1 cellular context compared by ENCODE assay signal in genomic region chr1:235409045-235409820, GRCh38.
TF ChIP-seq lines count a peak whose summit lies in the region.

No MANE protein-coding gene starts in this region.

TF ChIP-seq in HepG2, 621 proteins besides CTCF, POLR2A, EP300 and RAD21 (continued from another document and continues in another):
- no peak; the same call in 1 of the 2 replicates for TF ChIP-seq HBP1 (CRISPR knock-in tag; IDR thresholded peaks at IDR 0.05; ENCODE audit: low read depth)
- TF ChIP-seq SYNCRIP (IDR thresholded peaks at IDR 0.05; ENCODE audit: insufficient read depth, low read depth, low read length) = no peak
- no peak for TF ChIP-seq CBX2 (IDR thresholded peaks at IDR 0.05; ENCODE audit: low read depth, low read length)
- TF ChIP-seq CBX2 (CRISPR knock-in tag; IDR thresholded peaks at IDR 0.05; ENCODE audit: low read depth) = no peak
- no peak for TF ChIP-seq USF2 (IDR thresholded peaks at IDR 0.05; ENCODE audit: low read depth, low read length)
- no peak for TF ChIP-seq USF2 (CRISPR knock-in tag; IDR thresholded peaks at IDR 0.05; ENCODE audit: borderline replicate concordance)
- no peak for TF ChIP-seq MXD1 (CRISPR knock-in tag; IDR thresholded peaks at IDR 0.05)
- TF ChIP-seq TBL1XR1 (IDR thresholded peaks at IDR 0.05; ENCODE audit: borderline replicate concordance, low read length, partially characterized antibody) = peak; percentile 43
- no peak for TF ChIP-seq SRSF1 (optimal IDR thresholded peaks at IDR 0.05; ENCODE audit: low read depth, low read length)
- no peak; the same call in 1 of the 2 replicates for TF ChIP-seq HNF1A (IDR thresholded peaks at IDR 0.05; ENCODE audit: low read depth)
- peak; percentile 68; the same call in 1 of the 2 replicates for TF ChIP-seq HNF1A (CRISPR knock-in tag; IDR thresholded peaks at IDR 0.05; ENCODE audit: borderline replicate concordance)
- TF ChIP-seq ZBTB42 (CRISPR knock-in tag; IDR thresholded peaks at IDR 0.05) = no peak
- peak; percentile 26; the same call in 1 of the 2 replicates for TF ChIP-seq TEF (CRISPR knock-in tag; IDR thresholded peaks at IDR 0.05)
- TF ChIP-seq ZNF362 (CRISPR knock-in tag; IDR thresholded peaks at IDR 0.05; ENCODE audit: borderline replicate concordance) = peak; percentile 78
- TF ChIP-seq FIP1L1 (IDR thresholded peaks at IDR 0.05; ENCODE audit: borderline replicate concordance, insufficient read depth, low read depth, low read length) = no peak
- TF ChIP-seq NR2F6 (IDR thresholded peaks at IDR 0.05) = peak; percentile 78
- TF ChIP-seq NR2F6 (CRISPR knock-in tag; IDR thresholded peaks at IDR 0.05) = peak; percentile 80
- TF ChIP-seq IKZF5 (CRISPR knock-in tag; IDR thresholded peaks at IDR 0.05) = peak; percentile 65; the same call in 1 of the 2 replicates
- no peak for TF ChIP-seq ZNF724P (CRISPR knock-in tag; IDR thresholded peaks at IDR 0.05; ENCODE audit: borderline replicate concordance)
- TF ChIP-seq ZNF609 (CRISPR knock-in tag; IDR thresholded peaks at IDR 0.05; ENCODE audit: borderline replicate concordance) = peak; percentile 75
- no peak for TF ChIP-seq HOXA9 (CRISPR knock-in tag; IDR thresholded peaks at IDR 0.05; ENCODE audit: borderline replicate concordance)
- no peak for TF ChIP-seq HMGXB4 (CRISPR knock-in tag; IDR thresholded peaks at IDR 0.05; ENCODE audit: borderline replicate concordance in 1 of 2, low read depth in 1 of 2)
- peak; percentile 93 for TF ChIP-seq NCOA2 (CRISPR knock-in tag; IDR thresholded peaks at IDR 0.05)
- no peak for TF ChIP-seq PREB (CRISPR knock-in tag; IDR thresholded peaks at IDR 0.05)
- TF ChIP-seq ZSCAN22 (CRISPR knock-in tag; IDR thresholded peaks at IDR 0.05) = no peak
- peak; percentile 38; the same call in 1 of the 2 replicates for TF ChIP-seq ZKSCAN8 (CRISPR knock-in tag; IDR thresholded peaks at IDR 0.05; ENCODE audit: borderline replicate concordance)
- no peak for TF ChIP-seq ZNF549 (CRISPR knock-in tag; IDR thresholded peaks at IDR 0.05)
- TF ChIP-seq BHLHE40 (IDR thresholded peaks at IDR 0.05; ENCODE audit: low read length) = no peak
- no peak for TF ChIP-seq RFX1 (IDR thresholded peaks at IDR 0.05)
- peak; percentile 94 for TF ChIP-seq FOXP1 (IDR thresholded peaks at IDR 0.05)
- TF ChIP-seq FOXP1 (CRISPR knock-in tag; IDR thresholded peaks at IDR 0.05) = peak; percentile 99
- no peak for TF ChIP-seq HNRNPK (IDR thresholded peaks at IDR 0.05; ENCODE audit: low read depth, low read length, poor library complexity, severe bottlenecking)
- no peak for TF ChIP-seq ZNF10 (CRISPR knock-in tag; IDR thresholded peaks at IDR 0.05; ENCODE audit: borderline replicate concordance, low read depth)
- no peak for TF ChIP-seq MAFK (conservative IDR thresholded peaks at IDR 0.05 in 1 of 2, IDR thresholded peaks at IDR 0.05 in 1 of 2; ENCODE audit: low read length in 2 of 2)
- no peak for TF ChIP-seq IRF1 (CRISPR knock-in tag; IDR thresholded peaks at IDR 0.05; ENCODE audit: low read depth)
- TF ChIP-seq KDM6A (CRISPR knock-in tag; IDR thresholded peaks at IDR 0.05; ENCODE audit: low read depth) = peak; percentile 85
- TF ChIP-seq ZMAT3 (CRISPR knock-in tag; conservative IDR thresholded peaks at IDR 0.05) = 0 out of 2 replicates have a peak, but pooled peaks have one; percentile 11
